ENCODE assay signal across 1 cellular context in genomic region chr15:100334905-100335304, GRCh38.
TF ChIP-seq lines count a peak whose summit lies in the region.

No MANE protein-coding gene starts in this region.

TF ChIP-seq in GM23338, 12 proteins besides CTCF, POLR2A, EP300 and RAD21:
- TF ChIP-seq STAT1 (IDR thresholded peaks at IDR 0.05; ENCODE audit: unreplicated experiment) (no peak), ZNF114 (CRISPR knock-in tag; IDR thresholded peaks at IDR 0.05) (no peak), EZH2 (IDR thresholded peaks at IDR 0.05; ENCODE audit: low read depth, unreplicated experiment) (no peak), ZNF462 (CRISPR knock-in tag; IDR thresholded peaks at IDR 0.05) (no peak), CREB1 (CRISPR knock-in tag; IDR thresholded peaks at IDR 0.05; ENCODE audit: low read depth) (no peak), EZH2phosphoT487 (IDR thresholded peaks at IDR 0.05; ENCODE audit: unreplicated experiment) (no peak), POLR2AphosphoS5 (IDR thresholded peaks at IDR 0.05; ENCODE audit: low read depth) (no peak), REST (IDR thresholded peaks at IDR 0.05; ENCODE audit: unreplicated experiment) (no peak), JUNB (IDR thresholded peaks at IDR 0.05; ENCODE audit: unreplicated experiment) (no peak), ETS1 (IDR thresholded peaks at IDR 0.05) (no peak), NANOG (IDR thresholded peaks at IDR 0.05; ENCODE audit: borderline replicate concordance) (no peak), ZNF331 (CRISPR knock-in tag; IDR thresholded peaks at IDR 0.05; ENCODE audit: low read depth) (no peak)
